In genomic region chr22:42757475-42757874, GRCh38 we compare ENCODE assay signal across 1 cellular context.
A peak's percentile ranks its signal among the peaks of the same experiment; 100 is the strongest.
TF ChIP-seq lines count a peak whose summit lies in the region.

No MANE protein-coding gene starts in this region.

TF ChIP-seq in WTC11, 78 proteins besides CTCF, POLR2A, EP300 and RAD21 (continues in another document):
- TF ChIP-seq ZNF281 (CRISPR knock-in tag; IDR thresholded peaks at IDR 0.05), result no peak
- no peak for TF ChIP-seq CDX4 (CRISPR knock-in tag; IDR thresholded peaks at IDR 0.05; ENCODE audit: borderline replicate concordance)
- peak; percentile 92 for TF ChIP-seq USF2 (CRISPR knock-in tag; IDR thresholded peaks at IDR 0.05)
- TF ChIP-seq FOXP4 (CRISPR knock-in tag; IDR thresholded peaks at IDR 0.05), result peak; percentile 48; the same call in 1 of the 2 replicates
- TF ChIP-seq NR3C1 (CRISPR knock-in tag; conservative IDR thresholded peaks at IDR 0.05; ENCODE audit: low read depth), result no peak
- TF ChIP-seq RELA (CRISPR knock-in tag; IDR thresholded peaks at IDR 0.05; ENCODE audit: borderline replicate concordance), result no peak
- no peak for TF ChIP-seq NFYB (CRISPR knock-in tag; conservative IDR thresholded peaks at IDR 0.05; ENCODE audit: low read depth)
- no peak for TF ChIP-seq ATF1 (CRISPR knock-in tag; IDR thresholded peaks at IDR 0.05)
- no peak for TF ChIP-seq SOX15 (CRISPR knock-in tag; IDR thresholded peaks at IDR 0.05)
- TF ChIP-seq MXD4 (CRISPR knock-in tag; IDR thresholded peaks at IDR 0.05; ENCODE audit: borderline replicate concordance), result no peak
- TF ChIP-seq PRRX2 (CRISPR knock-in tag; IDR thresholded peaks at IDR 0.05), result no peak
- TF ChIP-seq ZNF232 (CRISPR knock-in tag; IDR thresholded peaks at IDR 0.05), result no peak
- TF ChIP-seq ZNF416 (CRISPR knock-in tag; IDR thresholded peaks at IDR 0.05), result no peak
- TF ChIP-seq MAX (CRISPR knock-in tag; IDR thresholded peaks at IDR 0.05), result peak; percentile 88
- TF ChIP-seq NFATC4 (CRISPR knock-in tag; IDR thresholded peaks at IDR 0.05), result no peak
- no peak for TF ChIP-seq ZNF423 (CRISPR knock-in tag; IDR thresholded peaks at IDR 0.05)
- TF ChIP-seq GRHL2 (CRISPR knock-in tag; IDR thresholded peaks at IDR 0.05; ENCODE audit: insufficient replicate concordance, severe bottlenecking), result no peak
- TF ChIP-seq ZNF138 (CRISPR knock-in tag; conservative IDR thresholded peaks at IDR 0.05), result no peak
- no peak for TF ChIP-seq E2F4 (CRISPR knock-in tag; IDR thresholded peaks at IDR 0.05; ENCODE audit: borderline replicate concordance, low read depth)
- no peak for TF ChIP-seq GTF2I (CRISPR knock-in tag; conservative IDR thresholded peaks at IDR 0.05)
- TF ChIP-seq ZSCAN18 (CRISPR knock-in tag; IDR thresholded peaks at IDR 0.05), result no peak
- TF ChIP-seq ZBTB43 (CRISPR knock-in tag; IDR thresholded peaks at IDR 0.05), result no peak
- no peak for TF ChIP-seq ZNF121 (CRISPR knock-in tag; IDR thresholded peaks at IDR 0.05)
- no peak for TF ChIP-seq ESRRA (CRISPR knock-in tag; IDR thresholded peaks at IDR 0.05; ENCODE audit: borderline replicate concordance)
- TF ChIP-seq ZNF219 (CRISPR knock-in tag; IDR thresholded peaks at IDR 0.05; ENCODE audit: borderline replicate concordance), result no peak
- no peak for TF ChIP-seq HMGXB4 (CRISPR knock-in tag; IDR thresholded peaks at IDR 0.05)
- TF ChIP-seq USF1 (CRISPR knock-in tag; IDR thresholded peaks at IDR 0.05), result peak; percentile 92
- TF ChIP-seq HMGA2 (CRISPR knock-in tag; IDR thresholded peaks at IDR 0.05), result no peak
- no peak for TF ChIP-seq ZNF512 (CRISPR knock-in tag; IDR thresholded peaks at IDR 0.05; ENCODE audit: borderline replicate concordance)
- TF ChIP-seq AR (CRISPR knock-in tag; IDR thresholded peaks at IDR 0.05), result no peak
- TF ChIP-seq FOXK1 (CRISPR knock-in tag; IDR thresholded peaks at IDR 0.05), result peak; percentile 99
- no peak for TF ChIP-seq E2F1 (CRISPR knock-in tag; IDR thresholded peaks at IDR 0.05)
- no peak for TF ChIP-seq CREB1 (CRISPR knock-in tag; IDR thresholded peaks at IDR 0.05)
- 0 out of 2 replicates have a peak, but pooled peaks have one; percentile 22 for TF ChIP-seq SMAD4 (CRISPR knock-in tag; IDR thresholded peaks at IDR 0.05)
- TF ChIP-seq ZNF425 (CRISPR knock-in tag; conservative IDR thresholded peaks at IDR 0.05), result no peak
- no peak for TF ChIP-seq ZBTB21 (CRISPR knock-in tag; IDR thresholded peaks at IDR 0.05; ENCODE audit: borderline replicate concordance)
- no peak for TF ChIP-seq TEAD4 (CRISPR knock-in tag; IDR thresholded peaks at IDR 0.05)
